25 cellular contexts compared by ENCODE assay signal in genomic region chr11:46383974-46384701, GRCh38. TPM values are rescaled to one million over a fixed set of nuclear protein-coding genes. Genes with fewer than 3 reads are reported as not detected.
DNase-seq lines count a peak whose midpoint lies in the region; ATAC-seq and TF ChIP-seq lines count a peak whose summit lies in the region.
"Had no signal": no experiment of that assay in that cellular context is flagged by ENCODE, and none has a peak within 500 bp of the region (broad histone marks: within the 10 kb centered on the region; RNA-seq: fewer than 3 reads in every experiment).

No MANE protein-coding gene starts in this region.

- intact Hi-C loops in activated CD4-positive, alpha-beta T cell treated with anti-CD3 and anti-CD28 coated beads for 36 hours (cut with DNase I, micrococcal nuclease) = loop anchor here (5.0 kb wide), 2 partner anchors 37 to 147 kb away; partner anchors contain the start of gene DGKZ (in 1 of the 2)

- peaks cover 12% of the 10 kb centered on the region for H3K4me1 Mint-ChIP-seq in activated CD4-positive, alpha-beta T cell treated with anti-CD3 and anti-CD28 coated beads for 36 hours
- peaks cover 17% of the 10 kb centered on the region for H3K4me1 Mint-ChIP-seq in type B pancreatic cell (ENCODE audit: unreplicated experiment)

- H3K4me3 Mint-ChIP-seq in activated CD4-positive, alpha-beta T cell treated with anti-CD3 and anti-CD28 coated beads for 36 hours = no peak overlapping the region
- H3K4me3 Mint-ChIP-seq in type B pancreatic cell = peak overlapping the region; percentile 91
- H3K4me3 Mint-ChIP-seq: activated CD8-positive, alpha-beta memory T cell treated with anti-CD3 and anti-CD28 coated beads, Interleukin-2, amount 10 ng/mL, durations not matched to agents 7 days and 5 days had no signal

- peaks cover 9% of the 10 kb centered on the region for H3K27me3 ChIP-seq in RWPE2 (ENCODE audit: insufficient read depth, poor library complexity, severe bottlenecking)
- H3K27me3 ChIP-seq: cardiac muscle cell had no signal

- H3K4me3 ChIP-seq in RWPE2 (ENCODE audit: severe bottlenecking) = no peak overlapping the region
- H3K4me3 ChIP-seq: cardiac muscle cell, PC-9, prostate gland, SJSA1, tibial nerve had no signal

- POLR2A ChIA-PET in activated CD4-positive, alpha-beta T cell treated with anti-CD3 and anti-CD28 coated beads for 36 hours (lab: Charles Lee) = interaction anchor here (1.2 kb wide), 1 partner anchor 8 kb away, joined by 3 read pairs; the partner anchor contains the start of gene CHRM4

- H3K9me3 Mint-ChIP-seq in activated CD4-positive, alpha-beta T cell treated with anti-CD3 and anti-CD28 coated beads for 36 hours (ENCODE audit: low read depth) = no peaks in the 10 kb centered on the region
- H3K9me3 Mint-ChIP-seq in type B pancreatic cell = no peaks in the 10 kb centered on the region
- H3K9me3 Mint-ChIP-seq: activated naive CD4-positive, alpha-beta T cell treated with anti-CD3 and anti-CD28 coated beads, Interleukin-2, amount 50 U/mL, for 72 hours had no signal

- TF ChIP-seq CTCF in RWPE2 (IDR thresholded peaks at IDR 0.05; ENCODE audit: poor library complexity, severe bottlenecking) (no peak), type B pancreatic cell (conservative IDR thresholded peaks at IDR 0.05) (no peak)

- peak; percentile 28 for DNase-seq in activated CD4-positive, alpha-beta T cell treated with anti-CD3 and anti-CD28 coated beads for 36 hours
- DNase-seq in activated CD4-positive, alpha-beta T cell treated with anti-CD3 and anti-CD28 coated beads for 4 hours = no peak
- DNase-seq in RWPE2 (ENCODE audit: low spot score) (peak; percentile 51), type B pancreatic cell (ENCODE audit: extremely low spot score, unreplicated experiment) (no peak), NCI-H2107 (lab: John Stamatoyannopoulos, UW) (no peak), occipital lobe (lab: John Stamatoyannopoulos, UW) (no peak)
- DNase-seq: activated CD4-positive, alpha-beta T cell treated with anti-CD3 and anti-CD28 coated beads, Interleukin-2, amount 50 U/mL, for 1 hour; activated CD8-positive, alpha-beta memory T cell treated with anti-CD3 and anti-CD28 coated beads, Interleukin-2, amount 10 ng/mL, durations not matched to agents 7 days and 5 days; BE2C; cortex of kidney; DMS79; NCI-H1048; NCI-H2029; PC-9; stimulated activated CD8-positive, alpha-beta memory T cell treated with anti-CD3 and anti-CD28 coated beads, Interleukin-4, amount 100 ng/mL, for 48 hours; WERI-Rb-1 had no signal

- H3K36me3 ChIP-seq in RWPE2 (ENCODE audit: low read depth) = 0 out of 2 replicates have a peak, but pooled peaks cover 7% of the 10 kb centered on the region
- H3K36me3 ChIP-seq: BE2C, prostate gland, tibial nerve had no signal

- H3K9me3 ChIP-seq in RWPE2 (ENCODE audit: severe bottlenecking) = no peaks in the 10 kb centered on the region
- H3K9me3 ChIP-seq: BE2C, prostate gland, SJSA1, tibial nerve had no signal

- peaks cover 36% of the 10 kb centered on the region for H3K27me3 Mint-ChIP-seq in activated CD4-positive, alpha-beta T cell treated with anti-CD3 and anti-CD28 coated beads for 36 hours
- H3K27me3 Mint-ChIP-seq in type B pancreatic cell = peaks cover 31% of the 10 kb centered on the region

- H3K27ac Mint-ChIP-seq in activated CD4-positive, alpha-beta T cell treated with anti-CD3 and anti-CD28 coated beads for 36 hours = no peak overlapping the region
- H3K27ac Mint-ChIP-seq in type B pancreatic cell = peak overlapping the region; percentile 46
- H3K27ac Mint-ChIP-seq: activated CD8-positive, alpha-beta memory T cell treated with anti-CD3 and anti-CD28 coated beads, Interleukin-2, amount 10 ng/mL, durations not matched to agents 7 days and 5 days; activated naive CD4-positive, alpha-beta T cell treated with anti-CD3 and anti-CD28 coated beads, Interleukin-2, amount 50 U/mL, for 72 hours had no signal

- H3K36me3 Mint-ChIP-seq in activated CD4-positive, alpha-beta T cell treated with anti-CD3 and anti-CD28 coated beads for 36 hours (ENCODE audit: low read depth) = no peaks in the 10 kb centered on the region
- H3K36me3 Mint-ChIP-seq in type B pancreatic cell = peaks cover 3% of the 10 kb centered on the region
- H3K36me3 Mint-ChIP-seq: activated CD8-positive, alpha-beta memory T cell treated with anti-CD3 and anti-CD28 coated beads, Interleukin-2, amount 10 ng/mL, durations not matched to agents 7 days and 5 days; activated naive CD4-positive, alpha-beta T cell treated with anti-CD3 and anti-CD28 coated beads, Interleukin-2, amount 50 U/mL, for 72 hours had no signal

- CTCF ChIA-PET in activated CD4-positive, alpha-beta T cell treated with anti-CD3 and anti-CD28 coated beads for 36 hours (lab: Charles Lee) = interaction anchor here (0.6 to 1.6 kb wide), 6 partner anchors 8 to 145 kb away, joined by 3 to 9 read pairs (median 4); partner anchors contain the start of gene CHRM4

- no peaks in the 10 kb centered on the region for H3K4me1 ChIP-seq in RWPE2 (ENCODE audit: insufficient read depth, poor library complexity, severe bottlenecking)
- H3K4me1 ChIP-seq: BE2C had no signal

- H3K27ac ChIP-seq in RWPE2 (ENCODE audit: poor library complexity, severe bottlenecking) = no peak overlapping the region
- H3K27ac ChIP-seq: cardiac muscle cell, PC-9, prostate gland, SJSA1, tibial nerve, WERI-Rb-1 had no signal

- no peak for ATAC-seq in activated CD4-positive, alpha-beta T cell treated with anti-CD3 and anti-CD28 coated beads for 36 hours
- no peak; the same call in 2 of the 3 replicates for ATAC-seq in RWPE2 (ENCODE audit: low read depth)
- ATAC-seq in esophagus mucosa = peak; percentile 26
- ATAC-seq in GM21367 (IDR thresholded peaks at IDR 0.05; ENCODE audit: unreplicated experiment) = no peak
- ATAC-seq: activated CD8-positive, alpha-beta memory T cell treated with anti-CD3 and anti-CD28 coated beads, Interleukin-2, amount 10 ng/mL, durations not matched to agents 7 days and 5 days; activated naive CD4-positive, alpha-beta T cell treated with anti-CD3 and anti-CD28 coated beads, Interleukin-2, amount 50 U/mL, for 72 hours had no signal

RNA-seq across cellular contexts. Expression of gene MDK, which starts 2.7 kb away (rescaled TPM):
- total RNA-seq in activated CD4-positive, alpha-beta T cell treated with anti-CD3 and anti-CD28 coated beads for 36 hours = 1 to 10 TPM; 3.0 to 6.7 TPM
- total RNA-seq in esophagus mucosa (40.9 TPM), type B pancreatic cell (ENCODE audit: low replicate concordance) (949 and 981 TPM in 2 replicates), occipital lobe (15.1 TPM)

RNA-seq across cellular contexts. Expression of gene CHRM4, which starts 7.4 kb away (rescaled TPM):
- total RNA-seq in activated CD4-positive, alpha-beta T cell treated with anti-CD3 and anti-CD28 coated beads for 36 hours = under 1 TPM in 1 of 2 experiments, not detected in 1; 0.19 TPM
- total RNA-seq in esophagus mucosa = 0.12 TPM
- total RNA-seq in type B pancreatic cell (ENCODE audit: low replicate concordance) = 0.98 and 1.0 TPM in 2 replicates
- 0.78 TPM for total RNA-seq in occipital lobe
- total RNA-seq: A673, fibroblast of lung had no signal

RNA-seq across cellular contexts. Expression of gene DGKZ, which starts 36.9 kb away (rescaled TPM):
- 100 to 1,000 TPM in 1 of 2 experiments, 10 to 100 TPM in 1; 87.6 to 101 TPM for total RNA-seq in activated CD4-positive, alpha-beta T cell treated with anti-CD3 and anti-CD28 coated beads for 36 hours
- total RNA-seq in esophagus mucosa (31.4 TPM), type B pancreatic cell (ENCODE audit: low replicate concordance) (50.0 and 57.6 TPM in 2 replicates), occipital lobe (33.5 TPM)

Comparison
In these comparisons a context has a peak if more than half of its experiments do, and no peak if none do; other contexts are left out.
1. DNase-seq: peak in activated CD4-positive, alpha-beta T cell treated with anti-CD3 and anti-CD28 coated beads for 36 hours (single experiment) and RWPE2 (single experiment); none in activated CD4-positive, alpha-beta T cell treated with anti-CD3 and anti-CD28 coated beads for 4 hours (0 of 2), type B pancreatic cell (single experiment), NCI-H2107 (single experiment) and occipital lobe (single experiment).
2. RNA of gene MDK, which starts 2.7 kb away (total RNA-seq): 949 to 981 TPM in type B pancreatic cell; 40.9 TPM in esophagus mucosa (single experiment), 15.1 TPM in occipital lobe (single experiment) and 3.0 to 6.7 TPM in activated CD4-positive, alpha-beta T cell treated with anti-CD3 and anti-CD28 coated beads for 36 hours; every median in the first group is over 10 times any median in the second.